In the genomic region with DNA sequence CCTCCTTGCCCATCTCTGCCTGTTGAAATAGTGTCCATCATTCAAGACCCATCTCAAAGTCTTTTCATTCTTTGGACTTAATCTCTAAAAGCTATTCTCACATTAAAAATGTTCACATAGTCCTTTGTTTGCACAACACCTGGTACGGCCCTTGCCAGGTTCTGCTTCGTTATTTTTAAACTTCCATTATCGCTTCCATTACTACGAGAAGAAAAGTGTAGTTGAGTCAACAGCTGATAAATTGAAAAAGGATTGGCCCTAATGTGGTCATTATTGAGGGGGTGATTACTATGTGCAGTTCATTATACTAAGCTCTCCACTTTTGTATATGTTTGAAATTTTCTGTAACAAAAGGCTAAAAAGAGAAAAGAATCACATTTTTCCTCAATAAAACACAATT, we compare ENCODE assay signal across 28 cellular contexts. TPM values are rescaled to one million over a fixed set of nuclear protein-coding genes. Genes with fewer than 3 reads are reported as not detected.
"Had no signal": no experiment of that assay in that cellular context is flagged by ENCODE, and none has a peak within 500 bp of the region (broad histone marks: within the 10 kb centered on the region; RNA-seq: fewer than 3 reads in every experiment).

No MANE protein-coding gene starts in this region.

- H3K9me3 Mint-ChIP-seq: nephron progenitor cell; neural crest cell; stimulated activated naive CD8-positive, alpha-beta T cell treated with anti-CD3 and anti-CD28 coated beads, Interleukin-15, amount 100 ng/mL, for 72 hours; type B pancreatic cell had no signal

- DNase-seq: naive thymus-derived CD4-positive, alpha-beta T cell; natural killer cell; nephron progenitor cell; nucleus accumbens; posterior cingulate gyrus; psoas muscle; right cardiac atrium; spleen; stimulated activated CD4-positive, alpha-beta T cell treated with anti-CD3 and anti-CD28 coated beads, Interleukin-12 subunit alpha, Interleukin-12 subunit beta, amount 100 ng/mL, for 4 hours; stimulated activated CD4-positive, alpha-beta T cell treated with anti-CD3 and anti-CD28 coated beads, Interleukin-1b, Interleukin-23, amount 100 ng/mL, for 48 hours; stimulated activated CD4-positive, alpha-beta T cell treated with anti-CD3 and anti-CD28 coated beads, Interleukin-4, amount 100 ng/mL, for 1 hour; stimulated activated CD4-positive, alpha-beta T cell treated with anti-CD3 and anti-CD28 coated beads, Interleukin-4, amount 100 ng/mL, for 4 hours; stimulated activated CD8-positive, alpha-beta memory T cell treated with anti-CD3 and anti-CD28 coated beads, Interleukin-4, amount 100 ng/mL, for 48 hours; stimulated activated naive CD4-positive, alpha-beta T cell; stimulated activated naive CD8-positive, alpha-beta T cell treated with anti-CD3 and anti-CD28 coated beads, Interleukin-15, amount 100 ng/mL, for 72 hours; stimulated activated naive CD8-positive, alpha-beta T cell treated with anti-CD3 and anti-CD28 coated beads, Interleukin-15, Interleukin-2, amounts not matched to agents 100 U/mL and 50 U/mL, for 24 hours; substantia nigra; testis; tibial artery; transverse colon; upper lobe of right lung; uterus had no signal

- H3K36me3 Mint-ChIP-seq: natural killer cell; stimulated activated memory B cell treated with anti-CD40 and anti-IgM and Interleukin-4, amounts not matched to agents 10 μg/mL and 1 μg/mL and 100 μg/mL, for 72 hours; type B pancreatic cell had no signal

- H3K27me3 Mint-ChIP-seq: stimulated activated memory B cell treated with anti-CD40 and anti-IgM and Interleukin-4, amounts not matched to agents 10 μg/mL and 1 μg/mL and 100 μg/mL, for 72 hours; stimulated activated naive CD8-positive, alpha-beta T cell treated with anti-CD3 and anti-CD28 coated beads, Interleukin-15, amount 100 ng/mL, for 72 hours had no signal

- H3K4me3 Mint-ChIP-seq: naive thymus-derived CD4-positive, alpha-beta T cell; natural killer cell; nephron progenitor cell; neural crest cell; stimulated activated memory B cell treated with anti-CD40 and anti-IgM and Interleukin-4, amounts not matched to agents 10 μg/mL and 1 μg/mL and 100 μg/mL, for 72 hours; stimulated activated naive CD8-positive, alpha-beta T cell treated with anti-CD3 and anti-CD28 coated beads, Interleukin-15, amount 100 ng/mL, for 72 hours; type B pancreatic cell had no signal

- H3K27ac Mint-ChIP-seq: naive thymus-derived CD4-positive, alpha-beta T cell; natural killer cell; nephron progenitor cell; progenitor cell of endocrine pancreas; stimulated activated memory B cell treated with anti-CD40 and anti-IgM and Interleukin-4, amounts not matched to agents 10 μg/mL and 1 μg/mL and 100 μg/mL, for 72 hours; stimulated activated naive CD8-positive, alpha-beta T cell treated with anti-CD3 and anti-CD28 coated beads, Interleukin-15, amount 100 ng/mL, for 72 hours; type B pancreatic cell had no signal

- ATAC-seq: naive thymus-derived CD4-positive, alpha-beta T cell; natural killer cell; psoas muscle; right cardiac atrium; sciatic nerve; stimulated activated memory B cell treated with anti-CD40 and anti-IgM and Interleukin-4, amounts not matched to agents 10 μg/mL and 1 μg/mL and 100 μg/mL, for 72 hours; stimulated activated naive CD8-positive, alpha-beta T cell treated with anti-CD3 and anti-CD28 coated beads, Interleukin-15, amount 100 ng/mL, for 72 hours; stimulated activated naive CD8-positive, alpha-beta T cell treated with anti-CD3 and anti-CD28 coated beads, Interleukin-15, Interleukin-2, amounts not matched to agents 100 U/mL and 50 U/mL, for 24 hours; upper lobe of right lung had no signal

- H3K4me1 Mint-ChIP-seq: naive thymus-derived CD4-positive, alpha-beta T cell; natural killer cell; neural crest cell; stimulated activated memory B cell treated with anti-CD40 and anti-IgM and Interleukin-4, amounts not matched to agents 10 μg/mL and 1 μg/mL and 100 μg/mL, for 72 hours; stimulated activated naive CD8-positive, alpha-beta T cell treated with anti-CD3 and anti-CD28 coated beads, Interleukin-15, amount 100 ng/mL, for 72 hours had no signal

RNA-seq across cellular contexts. Expression of a gene that starts 17.8 kb away (rescaled TPM):
- total RNA-seq: naive thymus-derived CD4-positive, alpha-beta T cell; natural killer cell; smooth muscle cell had no signal
